20 cellular contexts compared by ENCODE assay signal in genomic region chr6:162852810-162853577, GRCh38.
A peak's percentile ranks its signal among the peaks of the same experiment; 100 is the strongest.
DNase-seq lines count a peak whose midpoint lies in the region; ATAC-seq, FAIRE-seq and TF ChIP-seq lines count a peak whose summit lies in the region.
"Had no signal": no experiment of that assay in that cellular context is flagged by ENCODE, and none has a peak within 500 bp of the region (broad histone marks: within the 10 kb centered on the region; RNA-seq: fewer than 3 reads in every experiment).

No MANE protein-coding gene starts in this region.

- H3K9me3 ChIP-seq in kidney (ENCODE audit: control insufficient read depth in 1 of 2, low read length in 2 of 2): no peaks in the 10 kb centered on the region
- H3K9me3 ChIP-seq in neuron (ENCODE audit: low read length): no peaks in the 10 kb centered on the region
- H3K9me3 ChIP-seq: BE2C had no signal

- no peak overlapping the region for H3K9ac ChIP-seq in kidney (ENCODE audit: low read length in 2 of 2)

- peak overlapping the region; percentile 77 for H3K27ac ChIP-seq in caudate nucleus (ENCODE audit: low read depth, low read length)
- no peak overlapping the region for H3K27ac ChIP-seq in kidney (ENCODE audit: low read depth in 2 of 2, low read length in 2 of 2)
- H3K27ac ChIP-seq: 22Rv1 had no signal

- no peak for DNase-seq in D721Med (ENCODE audit: insufficient read length, low spot score)
- DNase-seq in caudate nucleus (lab: John Stamatoyannopoulos, UW): no peak
- DNase-seq in kidney: peak; percentile 35
- DNase-seq in activated naive CD4-positive, alpha-beta T cell treated with Interleukin-2 at 50 U/mL for 16 hours: no peak
- DNase-seq in osteocyte (ENCODE audit: extremely low spot score, unreplicated experiment): no peak
- DNase-seq: BE2C; Calu3; CD4-positive, alpha-beta memory T cell; NCI-H1048; NCI-H1436 treated with DMSO at 0.1 percent for 48 hours; NCI-H2029 treated with DMSO at 0.1 percent for 48 hours; NCI-H510A; NCI-H774; RPMI8226 had no signal

- H3K4me1 Mint-ChIP-seq in osteocyte (ENCODE audit: unreplicated experiment): peaks cover 29% of the 10 kb centered on the region
- H3K4me1 Mint-ChIP-seq: CD4-positive, alpha-beta memory T cell had no signal

- no peaks in the 10 kb centered on the region for H3K36me3 Mint-ChIP-seq in osteocyte (ENCODE audit: unreplicated experiment)
- H3K36me3 Mint-ChIP-seq: CD4-positive, alpha-beta memory T cell had no signal

- FAIRE-seq in D721Med (lab: Jason Lieb, UNC): peak; percentile 44
- FAIRE-seq in kidney (lab: Jason Lieb, UNC): no peak
- FAIRE-seq: GM12878, H1 had no signal

- ATAC-seq in GM19395 (IDR thresholded peaks at IDR 0.05; ENCODE audit: unreplicated experiment) (no peak), GM21825 (IDR thresholded peaks at IDR 0.05; ENCODE audit: unreplicated experiment) (no peak)
- ATAC-seq: GM12878 had no signal

- no peaks in the 10 kb centered on the region for H3K27me3 ChIP-seq in neuron (ENCODE audit: insufficient read depth, low read length)
- H3K27me3 ChIP-seq: BE2C had no signal

- no peaks in the 10 kb centered on the region for H3K9me3 Mint-ChIP-seq in osteocyte (ENCODE audit: unreplicated experiment)
- H3K9me3 Mint-ChIP-seq: CD4-positive, alpha-beta memory T cell had no signal

- H3K4me3 ChIP-seq in kidney (ENCODE audit: low read length in 2 of 2) (no peak overlapping the region), neuron (ENCODE audit: low read length) (no peak overlapping the region)
- H3K4me3 ChIP-seq: GM12878 had no signal

- TF ChIP-seq CTCF in D721Med (IDR thresholded peaks at IDR 0.05; ENCODE audit: insufficient read depth, missing control alignments) (no peak), kidney (IDR thresholded peaks at IDR 0.05; ENCODE audit: borderline replicate concordance, extremely low read depth, insufficient read depth) (no peak), osteocyte (IDR thresholded peaks at IDR 0.05) (no peak)

- no peak overlapping the region for H3K4me3 Mint-ChIP-seq in osteocyte (ENCODE audit: unreplicated experiment)
- H3K4me3 Mint-ChIP-seq: CD4-positive, alpha-beta memory T cell had no signal

- peak overlapping the region; percentile 12 for H2AFZ ChIP-seq in neuron (ENCODE audit: low read depth, low read length)

- intact Hi-C loops in kidney (cut with DNase I): no loop called here

- H3K27me3 Mint-ChIP-seq in osteocyte (ENCODE audit: unreplicated experiment): peaks cover 3% of the 10 kb centered on the region
- H3K27me3 Mint-ChIP-seq: CD4-positive, alpha-beta memory T cell had no signal

- H3K27ac Mint-ChIP-seq in osteocyte (ENCODE audit: unreplicated experiment): no peak overlapping the region
- H3K27ac Mint-ChIP-seq: CD4-positive, alpha-beta memory T cell had no signal

- H3K36me3 ChIP-seq in kidney (ENCODE audit: control insufficient read depth in 1 of 2, insufficient read depth in 2 of 2, low read length in 2 of 2): no peaks in the 10 kb centered on the region
- H3K36me3 ChIP-seq in neuron (ENCODE audit: insufficient read depth, low read length): no peaks in the 10 kb centered on the region
- H3K36me3 ChIP-seq: BE2C had no signal

- H3K4me1 ChIP-seq in kidney (ENCODE audit: control insufficient read depth in 1 of 2, insufficient read depth in 1 of 2, low read depth in 1 of 2, low read length in 2 of 2) (no peaks in the 10 kb centered on the region), neuron (ENCODE audit: insufficient read depth, low read length) (peaks cover 44% of the 10 kb centered on the region)
